Comparison of ENCODE assay signal across 1 cellular context in genomic region chr21:43659136-43660000, GRCh38.
A peak's percentile ranks its signal among the peaks of the same experiment; 100 is the strongest.
TF ChIP-seq lines count a peak whose summit lies in the region.

TSS of gene HSF2BP (minus strand) at chr21:43659488. CDS start at chr21:43658096, 1,392 bp downstream.
TSS of gene RRP1B (plus strand) at chr21:43659560. CDS start at chr21:43659665, 105 bp downstream.

TF ChIP-seq in K562, 482 proteins besides CTCF, POLR2A, EP300 and RAD21 (continued from another document and continues in another):
- TF ChIP-seq RERE (CRISPR knock-in tag; IDR thresholded peaks at IDR 0.05; ENCODE audit: borderline replicate concordance) (peak; percentile 71; the same call in 1 of the 2 replicates), GABPB2 (CRISPR knock-in tag; conservative IDR thresholded peaks at IDR 0.05) (no peak), ZFP91 (CRISPR knock-in tag; IDR thresholded peaks at IDR 0.05) (peak; percentile 80; the same call in 1 of the 2 replicates), ZNF77 (CRISPR knock-in tag; IDR thresholded peaks at IDR 0.05) (no peak), ZNF518B (CRISPR knock-in tag; IDR thresholded peaks at IDR 0.05) (no peak), NUFIP1 (IDR thresholded peaks at IDR 0.05; ENCODE audit: partially characterized antibody) (peak; percentile 94), TAF9B (IDR thresholded peaks at IDR 0.05; ENCODE audit: partially characterized antibody) (no peak), ZNF75A (CRISPR knock-in tag; IDR thresholded peaks at IDR 0.05) (no peak), MXD1 (CRISPR knock-in tag; IDR thresholded peaks at IDR 0.05; ENCODE audit: borderline replicate concordance, poor library complexity, severe bottlenecking) (peak; percentile 93), XRCC5 (IDR thresholded peaks at IDR 0.05; ENCODE audit: low read depth, low read length) (no peak), TCF3 (CRISPR knock-in tag; IDR thresholded peaks at IDR 0.05) (peak; percentile 32; the same call in 1 of the 2 replicates), IRF1 (CRISPR knock-in tag; IDR thresholded peaks at IDR 0.05; ENCODE audit: borderline replicate concordance) (peak; percentile 94; the same call in 1 of the 2 replicates), PHB2 (IDR thresholded peaks at IDR 0.05; ENCODE audit: low read depth) (no peak), GABPA (tag; conservative IDR thresholded peaks at IDR 0.05; ENCODE audit: low read depth) (no peak; the same call in 1 of the 2 replicates), PBX2 (CRISPR knock-in tag; IDR thresholded peaks at IDR 0.05; ENCODE audit: low read depth) (no peak), PBX2 (tag; conservative IDR thresholded peaks at IDR 0.05; ENCODE audit: low read depth) (no peak), RREB1 (CRISPR knock-in tag; IDR thresholded peaks at IDR 0.05) (no peak), MYBL2 (IDR thresholded peaks at IDR 0.05; ENCODE audit: low read depth) (no peak), MYBL2 (CRISPR knock-in tag; IDR thresholded peaks at IDR 0.05; ENCODE audit: borderline replicate concordance) (no peak; the same call in 1 of the 2 replicates), ZNF165 (CRISPR knock-in tag; IDR thresholded peaks at IDR 0.05; ENCODE audit: borderline replicate concordance) (no peak), MAX (CRISPR knock-in tag; IDR thresholded peaks at IDR 0.05) (peak; percentile 99), ZBTB8A (IDR thresholded peaks at IDR 0.05; ENCODE audit: partially characterized antibody) (no peak), ZNF444 (CRISPR knock-in tag; IDR thresholded peaks at IDR 0.05) (no peak), IRF9 (tag; IDR thresholded peaks at IDR 0.05) (no peak), CHAMP1 (IDR thresholded peaks at IDR 0.05) (no peak), POLR2B (IDR thresholded peaks at IDR 0.05; ENCODE audit: low read depth, partially characterized antibody) (peak; percentile 74)
